In the genomic region with DNA sequence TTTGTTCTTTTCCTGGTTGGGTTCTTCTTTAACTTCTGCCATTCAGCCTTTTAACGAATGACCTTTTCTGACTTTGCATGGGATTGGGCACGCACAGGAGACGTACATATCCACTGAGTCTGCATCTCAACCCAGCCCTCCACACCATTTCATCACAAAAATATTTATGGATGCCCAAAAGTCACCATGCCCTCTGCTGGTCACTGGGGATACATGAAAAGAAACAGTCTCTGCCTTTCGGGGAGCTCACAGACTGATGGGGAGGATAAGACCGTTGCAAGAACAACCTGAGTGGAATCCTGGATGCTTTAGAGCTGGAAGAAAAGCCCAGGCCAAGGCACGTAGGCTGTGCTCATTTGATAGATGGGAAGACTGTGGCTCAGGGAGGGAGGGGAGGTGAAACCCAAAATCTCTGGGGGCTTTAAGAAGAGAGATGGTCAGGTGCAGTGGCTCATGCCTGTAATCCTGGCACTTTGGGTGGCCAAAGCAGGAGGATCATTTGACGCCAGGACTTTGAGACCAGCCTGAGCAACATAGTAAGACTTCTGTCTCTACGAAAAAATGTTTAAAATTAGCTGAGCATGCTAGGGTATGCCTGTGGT, we compare ENCODE assay signal across 1 cellular context.
TF ChIP-seq lines count a peak whose summit lies in the region.

No MANE protein-coding gene starts in this region.

TF ChIP-seq in H1, 55 proteins besides CTCF, POLR2A, EP300 and RAD21:
- TF ChIP-seq JUN (IDR thresholded peaks at IDR 0.05; ENCODE audit: low read depth, low read length): no peak
- TF ChIP-seq EGR1 (IDR thresholded peaks at IDR 0.05; ENCODE audit: borderline replicate concordance, low read depth, low read length): no peak
- TF ChIP-seq SP1 (IDR thresholded peaks at IDR 0.05; ENCODE audit: low read depth, low read length): no peak
- TF ChIP-seq TAF7 (optimal IDR thresholded peaks at IDR 0.05; ENCODE audit: borderline replicate concordance, low read depth, low read length): no peak
- TF ChIP-seq TEAD4 (IDR thresholded peaks at IDR 0.05; ENCODE audit: low read depth, low read length): no peak
- TF ChIP-seq TBP (IDR thresholded peaks at IDR 0.05; ENCODE audit: low read depth, low read length): no peak
